In genomic region chr1:247407180-247407616, GRCh38 we compare ENCODE assay signal across 8 cellular contexts. TPM values are rescaled to one million over a fixed set of nuclear protein-coding genes. Genes with fewer than 3 reads are reported as not detected.
DNase-seq lines count a peak whose midpoint lies in the region; ATAC-seq and TF ChIP-seq lines count a peak whose summit lies in the region.

No MANE protein-coding gene starts in this region.

- H3K4me1 ChIP-seq in DND-41 (ENCODE audit: insufficient read depth, low read length) (no peaks in the 10 kb centered on the region), Loucy (ENCODE audit: insufficient read depth, low read length, poor library complexity, severe bottlenecking) (peaks cover 18% of the 10 kb centered on the region), mucosa of descending colon (ENCODE audit: low read depth) (no peaks in the 10 kb centered on the region), SK-N-SH (ENCODE audit: control insufficient read depth in 1 of 2, insufficient read depth in 2 of 2, low read depth in 1 of 2, low read length in 1 of 2) (no peaks in the 10 kb centered on the region)

- no peak overlapping the region for H3K9ac ChIP-seq in DND-41 (ENCODE audit: low read depth, low read length)
- H3K9ac ChIP-seq in Loucy (ENCODE audit: low read depth, low read length, poor library complexity, severe bottlenecking) = no peak overlapping the region
- H3K9ac ChIP-seq in SK-N-SH = no peak overlapping the region

- H3K9me3 ChIP-seq in DND-41 (ENCODE audit: insufficient read depth, low read length, severe bottlenecking) (no peaks in the 10 kb centered on the region), Loucy (ENCODE audit: insufficient read depth, low read depth, low read length) (no peaks in the 10 kb centered on the region), mucosa of descending colon (no peaks in the 10 kb centered on the region), SK-N-SH (no peaks in the 10 kb centered on the region)

- H4K20me1 ChIP-seq in DND-41 (ENCODE audit: insufficient read depth, low read length) (no peaks in the 10 kb centered on the region), Loucy (ENCODE audit: insufficient read depth, low read length, poor library complexity, severe bottlenecking) (no peaks in the 10 kb centered on the region), SK-N-SH (ENCODE audit: insufficient read depth) (no peaks in the 10 kb centered on the region)

- H3K79me2 ChIP-seq in DND-41 (ENCODE audit: insufficient read depth, low read length) (no peaks in the 10 kb centered on the region), Loucy (ENCODE audit: insufficient read depth, low read length) (no peaks in the 10 kb centered on the region), SK-N-SH (ENCODE audit: insufficient read depth) (no peaks in the 10 kb centered on the region)

- CTCF ChIA-PET in SK-N-SH (lab: Yijun Ruan, JAX) = no interaction called here

- H3K27me3 ChIP-seq in DND-41 (ENCODE audit: insufficient read depth, low read length, poor library complexity) (no peaks in the 10 kb centered on the region), Loucy (ENCODE audit: insufficient read depth, low read length, poor library complexity, severe bottlenecking) (no peaks in the 10 kb centered on the region), SK-N-SH (ENCODE audit: insufficient read depth) (no peaks in the 10 kb centered on the region)

- TF ChIP-seq EP300 in SK-N-SH (IDR thresholded peaks at IDR 0.05; ENCODE audit: borderline replicate concordance in 1 of 2, low read depth in 1 of 2, low read length in 1 of 2) = no peak

- ATAC-seq in DND-41 (ENCODE audit: insufficient read depth, low read depth) = peak; percentile 39; the same call in 1 of the 3 replicates
- ATAC-seq in GM21576 (IDR thresholded peaks at IDR 0.05; ENCODE audit: unreplicated experiment) = peak; percentile 82
- peak; percentile 76 for ATAC-seq in mucosa of descending colon

- H3K36me3 ChIP-seq in DND-41 (ENCODE audit: insufficient read depth, low read length) (no peaks in the 10 kb centered on the region), Loucy (ENCODE audit: insufficient read depth, low read length) (no peaks in the 10 kb centered on the region), mucosa of descending colon (ENCODE audit: low read depth) (no peaks in the 10 kb centered on the region), SK-N-SH (replicated peaks in 1 of 2; ENCODE audit: control insufficient read depth in 1 of 2, insufficient read depth in 2 of 2, low read length in 1 of 2) (no peaks in the 10 kb centered on the region)

- POLR2A ChIA-PET in SK-N-SH (lab: Yijun Ruan, JAX) = no interaction called here

- H3K4me3 ChIP-seq in DND-41 (ENCODE audit: low read depth in 1 of 2, low read length in 2 of 2) (no peak overlapping the region), Loucy (ENCODE audit: low read length, poor library complexity, severe bottlenecking) (no peak overlapping the region), mucosa of descending colon (no peak overlapping the region), SK-N-SH (ENCODE audit: low read depth in 2 of 2, low read length in 1 of 2) (no peak overlapping the region)

- no peak overlapping the region for H2AFZ ChIP-seq in DND-41 (ENCODE audit: low read depth, low read length)
- peak overlapping the region; percentile 16; the same call in 1 of the 2 replicates for H2AFZ ChIP-seq in Loucy (ENCODE audit: low read length)
- H2AFZ ChIP-seq in SK-N-SH (ENCODE audit: low read depth) = no peak overlapping the region

- H3K27ac ChIP-seq in DND-41 (ENCODE audit: low read length) = no peak overlapping the region
- H3K27ac ChIP-seq in SK-N-SH (ENCODE audit: low read depth in 2 of 2, low read length in 1 of 2) = no peak overlapping the region
- H3K27ac ChIP-seq in caudate nucleus (ENCODE audit: low read depth, low read length) = no peak overlapping the region

- no peak overlapping the region for H3K4me2 ChIP-seq in DND-41 (ENCODE audit: insufficient read depth, low read length)
- H3K4me2 ChIP-seq in Loucy (ENCODE audit: low read depth, low read length, poor library complexity, severe bottlenecking) = peak overlapping the region; percentile 33
- no peak overlapping the region for H3K4me2 ChIP-seq in SK-N-SH

- H3F3A ChIP-seq in Loucy (ENCODE audit: low read depth) (peaks cover 3% of the 10 kb centered on the region; the same call in 1 of the 2 replicates), SK-N-SH (replicated peaks; ENCODE audit: insufficient read depth) (peaks cover 5% of the 10 kb centered on the region)

- TF ChIP-seq CTCF in DND-41 (IDR thresholded peaks at IDR 0.05; ENCODE audit: borderline replicate concordance, extremely low read depth, low read length, poor library complexity, severe bottlenecking) = no peak
- TF ChIP-seq CTCF in Loucy (conservative IDR thresholded peaks at IDR 0.05; ENCODE audit: low read length) = no peak
- TF ChIP-seq CTCF in mucosa of descending colon (IDR thresholded peaks at IDR 0.05) = no peak
- TF ChIP-seq CTCF in SK-N-SH (IDR thresholded peaks at IDR 0.05) = no peak

- no peak for DNase-seq in DND-41
- peak; percentile 42 for DNase-seq in activated T-cell treated with anti-CD3 and anti-CD28 coated beads for 4 hours
- peak; percentile 23 to 76 (median 34) for DNase-seq in mucosa of descending colon
- DNase-seq in NCI-H2196 treated with DMSO at 0.1 percent for 48 hours (lab: John Stamatoyannopoulos, UW; ENCODE audit: unreplicated experiment) = no peak
- DNase-seq in SK-N-SH = no peak
- no peak for DNase-seq in caudate nucleus (lab: John Stamatoyannopoulos, UW)

- WGBS in SK-N-SH (ENCODE audit: low lambda C conversion rate) = 56% methylated on average over 10 of the region's 10 CpGs

- intact Hi-C loops in mucosa of descending colon (cut with DNase I, micrococcal nuclease) = no loop called here

- H3K9me2 ChIP-seq in Loucy (replicated peaks; ENCODE audit: low read depth, low read length) (no peaks in the 10 kb centered on the region), SK-N-SH (no peaks in the 10 kb centered on the region)

- no peak for TF ChIP-seq RAD21 in SK-N-SH (IDR thresholded peaks at IDR 0.05; ENCODE audit: low read length)

TF ChIP-seq in SK-N-SH, 30 proteins besides CTCF, POLR2A, EP300 and RAD21:
- no peak for TF ChIP-seq TEAD4 (IDR thresholded peaks at IDR 0.05; ENCODE audit: borderline replicate concordance, insufficient read depth)

RNA-seq across cellular contexts. Expression of gene NLRP3, which starts 8.8 kb away (rescaled TPM):
- total RNA-seq in mucosa of descending colon = 1 to 10 TPM in 1 of 3 donors, under 1 TPM in 2; 0.55 to 1.5 (median 0.89) TPM
- polyA plus RNA-seq in SK-N-SH (2012; rRNA removed) = 0.62 and 0.87 TPM in 2 replicates
- 0.54 and 0.85 TPM in 2 replicates for polyA plus RNA-seq in SK-N-SH (2012; cell fraction: cytosol; rRNA removed)
- polyA plus RNA-seq in SK-N-SH (2012; cell fraction: nucleus; rRNA removed) = 1.3 and 2.2 TPM in 2 replicates

RNA-seq across cellular contexts. Expression of gene OR2B11, which starts 50.7 kb away (rescaled TPM):
- not detected for total RNA-seq in mucosa of descending colon
- polyA plus RNA-seq in SK-N-SH (2012; rRNA removed) = not detected in 2 replicates
- polyA plus RNA-seq in SK-N-SH (2012; cell fraction: cytosol; rRNA removed) = not detected in 2 replicates
- polyA plus RNA-seq in SK-N-SH (2012; cell fraction: nucleus; rRNA removed) = not detected in 2 replicates

Comparison
In these comparisons a context has a peak if more than half of its experiments do, and no peak if none do; other contexts are left out.
1. DNase-seq: peak in activated T-cell treated with anti-CD3 and anti-CD28 coated beads for 4 hours (single experiment) and mucosa of descending colon (3 of 3); none in DND-41 (single experiment), NCI-H2196 treated with DMSO at 0.1 percent for 48 hours (single experiment), SK-N-SH (single experiment) and caudate nucleus (0 of 61).
2. Peak in every context shown above with its lines, with median percentiles within 50 percentile points of each other: ATAC-seq.